ENCODE assay signal across 25 cellular contexts in the genomic region with DNA sequence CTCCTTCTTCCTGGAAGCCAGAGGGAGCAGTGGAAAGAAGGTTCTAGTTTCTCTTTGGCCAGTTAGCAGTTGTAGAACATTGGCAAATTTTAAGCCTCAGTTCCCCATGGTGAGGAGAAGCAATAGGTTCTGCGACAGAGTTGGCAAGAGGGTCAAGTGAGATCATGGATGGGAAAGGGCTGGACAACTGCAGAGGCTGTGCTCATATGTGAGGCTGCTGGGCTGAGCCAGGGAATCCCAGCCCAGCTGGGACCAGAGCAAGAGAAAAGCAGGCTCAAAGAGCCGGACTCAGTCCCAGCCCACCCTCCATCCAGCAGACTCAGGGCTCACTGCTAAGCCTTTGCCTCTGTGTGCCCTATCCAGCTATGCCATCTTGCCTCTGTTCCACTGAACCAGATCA.
"Had no signal": no experiment of that assay in that cellular context is flagged by ENCODE, and none has a peak within 500 bp of the region (broad histone marks: within the 10 kb centered on the region; RNA-seq: fewer than 3 reads in every experiment).

No MANE protein-coding gene starts in this region.

- H3K27ac ChIP-seq: ascending aorta, body of pancreas, SK-N-MC, VCaP had no signal

- H3K9me3 ChIP-seq: body of pancreas had no signal

- ATAC-seq: activated CD8-positive, alpha-beta T cell treated with anti-CD3 and anti-CD28 coated beads, Interleukin-2, amount 10 ng/mL, durations not matched to agents 7 days and 5 days; activated naive CD4-positive, alpha-beta T cell treated with anti-CD3 and anti-CD28 coated beads, Interleukin-2, amount 50 U/mL, for 72 hours; activated naive CD8-positive, alpha-beta T cell treated with anti-CD3 and anti-CD28 coated beads, Interleukin-2, amount 50 U/mL, for 24 hours; body of pancreas; PC-3; T-cell had no signal

- DNase-seq: activated CD4-positive, alpha-beta T cell treated with anti-CD3 and anti-CD28 coated beads for 4 hours; activated CD4-positive, alpha-beta T cell treated with anti-CD3 and anti-CD28 coated beads, Interleukin-2, amount 50 U/mL, for 4 hours; activated CD8-positive, alpha-beta memory T cell treated with anti-CD3 and anti-CD28 coated beads, Interleukin-2, amount 50 U/mL, for 48 hours; activated CD8-positive, alpha-beta T cell treated with anti-CD3 and anti-CD28 coated beads, Interleukin-2, amount 10 ng/mL, durations not matched to agents 7 days and 5 days; activated effector memory CD4-positive, alpha-beta T cell treated with anti-CD3 and anti-CD28 coated beads, Interleukin-2, amount 50 U/mL, for 16 hours; activated naive CD4-positive, alpha-beta T cell treated with Interleukin-2 at 50 U/mL for 16 hours; activated naive CD8-positive, alpha-beta T cell treated with anti-CD3 and anti-CD28 coated beads, Interleukin-2, amount 50 U/mL, for 24 hours; activated T-cell treated with anti-CD3 and anti-CD28 coated beads, Interleukin-2, amount 50 U/mL, for 24 hours; amniotic stem cell; body of pancreas; KG1; MV-4-11; NCI-H1105; NCI-H1436; NCI-H187; NCI-H2081; NCI-H446; PC-3; SIG-M5; T-cell; T-helper 2 cell had no signal

- H3K36me3 ChIP-seq: ascending aorta had no signal

- H3K4me1 ChIP-seq: ascending aorta, body of pancreas had no signal

- H3K27me3 ChIP-seq: ascending aorta, body of pancreas had no signal

- H3K4me3 ChIP-seq: ascending aorta, body of pancreas, SK-N-MC had no signal
